Comparison of ENCODE assay signal across 5 cellular contexts in the genomic region with DNA sequence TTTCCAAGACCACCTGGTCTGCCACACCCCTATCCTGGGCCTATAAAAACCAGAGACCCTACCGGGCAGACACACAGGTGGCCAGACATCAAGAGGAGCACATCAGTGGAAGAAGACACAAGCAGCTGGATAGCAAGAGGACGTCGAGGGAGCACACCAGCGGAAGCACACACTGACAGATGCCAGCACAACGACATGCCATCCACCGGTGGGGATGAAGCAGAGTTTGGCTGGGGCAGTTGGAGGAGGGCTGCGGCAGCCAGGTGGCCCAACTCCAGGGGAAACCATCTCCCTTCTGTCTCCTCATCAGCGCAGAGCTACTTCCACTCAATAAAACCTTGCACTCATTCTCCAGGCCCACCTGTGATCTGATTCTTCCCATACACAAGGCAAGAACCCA.
"Had no signal": no experiment of that assay in that cellular context is flagged by ENCODE, and none has a peak within 500 bp of the region (broad histone marks: within the 10 kb centered on the region; RNA-seq: fewer than 3 reads in every experiment).

No MANE protein-coding gene starts in this region.

- H3K4me3 ChIP-seq: GM23338, K562 had no signal

- H3K4me2 ChIP-seq: GM23338 had no signal

- H2AFZ ChIP-seq: GM23338 had no signal

- ATAC-seq: GM23338, K562 had no signal

- DNase-seq: H9, HCEC 1CT, IMR-90 had no signal
